17 cellular contexts compared by ENCODE assay signal in the genomic region with DNA sequence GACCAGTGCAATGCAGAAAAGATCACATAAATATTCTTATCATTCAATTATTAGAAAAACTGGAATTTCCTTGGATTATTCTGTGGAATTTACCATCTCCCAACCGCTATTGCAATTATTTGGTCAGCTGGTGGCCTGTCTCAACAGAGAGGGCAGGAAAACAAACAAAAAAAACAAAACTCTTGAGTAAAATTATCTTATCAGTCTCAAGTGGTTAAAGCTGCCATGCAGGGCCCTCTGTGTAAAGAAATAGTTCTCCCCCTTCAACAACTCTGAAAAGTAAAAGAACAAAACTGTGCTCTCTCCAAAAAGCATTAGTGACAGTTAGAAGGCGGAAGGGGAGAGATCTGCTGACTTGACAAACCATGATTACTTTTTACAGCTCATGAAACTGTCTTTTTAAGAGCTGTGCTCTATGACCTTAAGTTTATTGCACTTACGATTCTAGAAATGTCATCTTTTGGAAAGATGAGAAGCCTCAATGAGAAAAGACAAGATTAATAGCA.
DNase-seq lines count a peak whose midpoint lies in the region; ATAC-seq and TF ChIP-seq lines count a peak whose summit lies in the region.
"Had no signal": no experiment of that assay in that cellular context is flagged by ENCODE, and none has a peak within 500 bp of the region (broad histone marks: within the 10 kb centered on the region; RNA-seq: fewer than 3 reads in every experiment).

No MANE protein-coding gene starts in this region.

- TF ChIP-seq EP300 in tibial nerve (IDR thresholded peaks at IDR 0.05), result no peak

- peaks cover 10% of the 10 kb centered on the region for H3K4me1 Mint-ChIP-seq in stimulated activated effector memory CD8-positive, alpha-beta T cell treated with anti-CD3 and anti-CD28 coated beads, Interleukin-12 subunit alpha, Interleukin-12 subunit beta, amount 100 ng/mL, for 72 hours

- H3K27ac ChIP-seq in right cardiac atrium (ENCODE audit: low read length) (peak overlapping the region; percentile 61), tibial nerve (peak overlapping the region; percentile 29 to 87 (median 64))
- H3K27ac ChIP-seq: pancreas, WERI-Rb-1 had no signal

- H3K4me3 ChIP-seq in right cardiac atrium (ENCODE audit: low read length) (no peak overlapping the region), tibial nerve (no peak overlapping the region)
- H3K4me3 ChIP-seq: pancreas had no signal

- intact Hi-C loops in Right ventricle myocardium inferior (cut with DNase I) (no loop called here), left cardiac atrium (cut with DNase I) (loop anchor here in 1 of 2 donors (10.0 kb wide), 1 partner anchor 106 kb away; no protein-coding TSS in a partner anchor), right cardiac atrium (cut with DNase I) (no loop called here)

- no peak for TF ChIP-seq POLR2A in tibial nerve (IDR thresholded peaks at IDR 0.05)

- H3K9me3 Mint-ChIP-seq in stimulated activated effector memory CD8-positive, alpha-beta T cell treated with anti-CD3 and anti-CD28 coated beads, Interleukin-12 subunit alpha, Interleukin-12 subunit beta, amount 100 ng/mL, for 72 hours, result no peaks in the 10 kb centered on the region

- H3K27me3 ChIP-seq in right cardiac atrium (ENCODE audit: control insufficient read depth, insufficient read depth), result no peaks in the 10 kb centered on the region
- H3K27me3 ChIP-seq in tibial nerve, result no peaks in the 10 kb centered on the region
- H3K27me3 ChIP-seq: pancreas had no signal

- H3K9me3 ChIP-seq in right cardiac atrium (ENCODE audit: control insufficient read depth, low read length), result no peaks in the 10 kb centered on the region
- H3K9me3 ChIP-seq in tibial nerve, result no peaks in the 10 kb centered on the region
- H3K9me3 ChIP-seq: pancreas had no signal

- no peak overlapping the region for H3K27ac Mint-ChIP-seq in stimulated activated effector memory CD8-positive, alpha-beta T cell treated with anti-CD3 and anti-CD28 coated beads, Interleukin-12 subunit alpha, Interleukin-12 subunit beta, amount 100 ng/mL, for 72 hours

- no peak for TF ChIP-seq CTCF in tibial nerve (IDR thresholded peaks at IDR 0.05)

- H3K4me1 ChIP-seq in right cardiac atrium (ENCODE audit: control insufficient read depth, insufficient read depth, low read length) (peaks cover 5% of the 10 kb centered on the region), tibial nerve (peaks cover 0 to 74% (median 42%) of the 10 kb centered on the region in 4 donors)

- no peaks in the 10 kb centered on the region for H3K36me3 Mint-ChIP-seq in stimulated activated effector memory CD8-positive, alpha-beta T cell treated with anti-CD3 and anti-CD28 coated beads, Interleukin-12 subunit alpha, Interleukin-12 subunit beta, amount 100 ng/mL, for 72 hours

- ATAC-seq in Right ventricle myocardium inferior (peak; percentile 6), left cardiac atrium (no peak), right cardiac atrium (peak in 1 of 2 donors; percentile 23), GM21360 (IDR thresholded peaks at IDR 0.05; ENCODE audit: unreplicated experiment) (no peak)
- ATAC-seq in stimulated activated effector memory CD8-positive, alpha-beta T cell treated with anti-CD3 and anti-CD28 coated beads, Interleukin-12 subunit alpha, Interleukin-12 subunit beta, amount 100 ng/mL, for 72 hours, result no peak
- ATAC-seq: pancreas had no signal

- 32% methylated on average over 3 of the region's 3 CpGs for WGBS in right cardiac atrium
- 29 to 40% methylated on average over 3 of the region's 3 CpGs for WGBS in tibial nerve, 2 donors

- no peak for DNase-seq in Right ventricle myocardium inferior (ENCODE audit: missing footprints)
- no peak for DNase-seq in left cardiac atrium
- peak; percentile 44 for DNase-seq in amniotic epithelial cell (ENCODE audit: low read depth)
- no peak for DNase-seq in right cardiac atrium
- DNase-seq in tibial nerve (ENCODE audit: low spot score in 2 of 2), result no peak
- DNase-seq in stimulated activated effector memory CD8-positive, alpha-beta T cell treated with anti-CD3 and anti-CD28 coated beads, Interleukin-12 subunit alpha, Interleukin-12 subunit beta, amount 100 ng/mL, for 72 hours (ENCODE audit: low spot score in 2 of 2), result no peak
- DNase-seq in EL, result no peak
- DNase-seq: activated effector memory CD4-positive, alpha-beta T cell treated with Interleukin-2 at 50 U/mL for 16 hours; Calu3; effector CD8-positive, alpha-beta T cell; foreskin fibroblast; H7; NCI-H1694; pancreas; stimulated activated CD4-positive, alpha-beta T cell treated with anti-CD3 and anti-CD28 coated beads, Interleukin-12 subunit alpha, Interleukin-12 subunit beta, amount 100 ng/mL, for 4 hours had no signal

- H3K36me3 ChIP-seq in tibial nerve, result no peaks in the 10 kb centered on the region
- H3K36me3 ChIP-seq: pancreas, WERI-Rb-1 had no signal

- no peak overlapping the region for H3K4me3 Mint-ChIP-seq in stimulated activated effector memory CD8-positive, alpha-beta T cell treated with anti-CD3 and anti-CD28 coated beads, Interleukin-12 subunit alpha, Interleukin-12 subunit beta, amount 100 ng/mL, for 72 hours
